1 cellular context compared by ENCODE assay signal in genomic region chr19:3737487-3738205, GRCh38.
A peak's percentile ranks its signal among the peaks of the same experiment; 100 is the strongest.
TF ChIP-seq lines count a peak whose summit lies in the region.

No MANE protein-coding gene starts in this region.

TF ChIP-seq in K562, 482 proteins besides CTCF, POLR2A, EP300 and RAD21:
- TF ChIP-seq ZNF512 (tag; IDR thresholded peaks at IDR 0.05), result no peak
- TF ChIP-seq CCAR2 (IDR thresholded peaks at IDR 0.05; ENCODE audit: low read depth, low read length), result no peak
- TF ChIP-seq ATF4 (CRISPR knock-in tag; IDR thresholded peaks at IDR 0.05), result no peak
- TF ChIP-seq SLC30A9 (CRISPR knock-in tag; IDR thresholded peaks at IDR 0.05), result no peak
- TF ChIP-seq ZBED1 (IDR thresholded peaks at IDR 0.05), result peak; percentile 96; the same call in 1 of the 2 replicates
- TF ChIP-seq HES1 (IDR thresholded peaks at IDR 0.05; ENCODE audit: low read depth), result no peak
- TF ChIP-seq RBM22 (IDR thresholded peaks at IDR 0.05; ENCODE audit: low read depth, low read length, poor library complexity, severe bottlenecking), result no peak
- no peak for TF ChIP-seq RREB1 (CRISPR knock-in tag; IDR thresholded peaks at IDR 0.05)
- no peak for TF ChIP-seq PHF8 (IDR thresholded peaks at IDR 0.05; ENCODE audit: borderline replicate concordance, low read length)
- TF ChIP-seq ZNF695 (CRISPR knock-in tag; IDR thresholded peaks at IDR 0.05), result no peak
- TF ChIP-seq ESRRA (IDR thresholded peaks at IDR 0.05; ENCODE audit: borderline replicate concordance, low read depth), result 0 out of 2 replicates have a peak, but pooled peaks have one; percentile 55
- TF ChIP-seq, protein P1, sequence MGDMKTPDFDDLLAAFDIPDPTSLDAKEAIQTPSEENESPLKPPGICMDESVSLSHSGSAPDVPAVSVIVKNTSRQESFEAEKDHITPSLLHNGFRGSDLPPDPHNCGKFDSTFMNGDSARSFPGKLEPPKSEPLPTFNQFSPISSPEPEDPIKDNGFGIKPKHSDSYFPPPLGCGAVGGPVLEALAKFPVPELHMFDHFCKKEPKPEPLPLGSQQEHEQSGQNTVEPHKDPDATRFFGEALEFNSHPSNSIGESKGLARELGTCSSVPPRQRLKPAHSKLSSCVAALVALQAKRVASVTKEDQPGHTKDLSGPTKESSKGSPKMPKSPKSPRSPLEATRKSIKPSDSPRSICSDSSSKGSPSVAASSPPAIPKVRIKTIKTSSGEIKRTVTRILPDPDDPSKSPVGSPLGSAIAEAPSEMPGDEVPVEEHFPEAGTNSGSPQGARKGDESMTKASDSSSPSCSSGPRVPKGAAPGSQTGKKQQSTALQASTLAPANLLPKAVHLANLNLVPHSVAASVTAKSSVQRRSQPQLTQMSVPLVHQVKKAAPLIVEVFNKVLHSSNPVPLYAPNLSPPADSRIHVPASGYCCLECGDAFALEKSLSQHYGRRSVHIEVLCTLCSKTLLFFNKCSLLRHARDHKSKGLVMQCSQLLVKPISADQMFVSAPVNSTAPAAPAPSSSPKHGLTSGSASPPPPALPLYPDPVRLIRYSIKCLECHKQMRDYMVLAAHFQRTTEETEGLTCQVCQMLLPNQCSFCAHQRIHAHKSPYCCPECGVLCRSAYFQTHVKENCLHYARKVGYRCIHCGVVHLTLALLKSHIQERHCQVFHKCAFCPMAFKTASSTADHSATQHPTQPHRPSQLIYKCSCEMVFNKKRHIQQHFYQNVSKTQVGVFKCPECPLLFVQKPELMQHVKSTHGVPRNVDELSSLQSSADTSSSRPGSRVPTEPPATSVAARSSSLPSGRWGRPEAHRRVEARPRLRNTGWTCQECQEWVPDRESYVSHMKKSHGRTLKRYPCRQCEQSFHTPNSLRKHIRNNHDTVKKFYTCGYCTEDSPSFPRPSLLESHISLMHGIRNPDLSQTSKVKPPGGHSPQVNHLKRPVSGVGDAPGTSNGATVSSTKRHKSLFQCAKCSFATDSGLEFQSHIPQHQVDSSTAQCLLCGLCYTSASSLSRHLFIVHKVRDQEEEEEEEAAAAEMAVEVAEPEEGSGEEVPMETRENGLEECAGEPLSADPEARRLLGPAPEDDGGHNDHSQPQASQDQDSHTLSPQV (IDR thresholded peaks at IDR 0.05), result no peak
- TF ChIP-seq ZNF165 (CRISPR knock-in tag; IDR thresholded peaks at IDR 0.05; ENCODE audit: borderline replicate concordance), result no peak
- no peak for TF ChIP-seq RBM34 (IDR thresholded peaks at IDR 0.05; ENCODE audit: borderline replicate concordance, insufficient read depth, low read length)
- TF ChIP-seq SMARCA4 (IDR thresholded peaks at IDR 0.05), result no peak
- TF ChIP-seq ZBTB9 (CRISPR knock-in tag; IDR thresholded peaks at IDR 0.05), result no peak
